Comparison of ENCODE assay signal across 1 cellular context in genomic region chr15:44728576-44729393, GRCh38.
TF ChIP-seq lines count a peak whose summit lies in the region.

No MANE protein-coding gene starts in this region.

TF ChIP-seq in HepG2, 621 proteins besides CTCF, POLR2A, EP300 and RAD21 (continued from another document and continues in another):
- TF ChIP-seq THRA (CRISPR knock-in tag; IDR thresholded peaks at IDR 0.05; ENCODE audit: borderline replicate concordance) (peak; percentile 38; the same call in 1 of the 2 replicates), GMEB2 (CRISPR knock-in tag; IDR thresholded peaks at IDR 0.05; ENCODE audit: low read depth) (no peak), ZBTB20 (CRISPR knock-in tag; IDR thresholded peaks at IDR 0.05; ENCODE audit: borderline replicate concordance, low read depth) (no peak), FOXA3 (CRISPR knock-in tag; IDR thresholded peaks at IDR 0.05) (no peak), ZIK1 (CRISPR knock-in tag; IDR thresholded peaks at IDR 0.05; ENCODE audit: borderline replicate concordance, low read depth) (no peak), GATAD1 (CRISPR knock-in tag; IDR thresholded peaks at IDR 0.05) (no peak; the same call in none of the 2 replicates), ZSCAN21 (CRISPR knock-in tag; IDR thresholded peaks at IDR 0.05; ENCODE audit: borderline replicate concordance) (no peak), CREM (IDR thresholded peaks at IDR 0.05) (peak; percentile 87), CREM (CRISPR knock-in tag; IDR thresholded peaks at IDR 0.05) (peak; percentile 31; the same call in 1 of the 2 replicates), ZNF407 (CRISPR knock-in tag; IDR thresholded peaks at IDR 0.05; ENCODE audit: not compliant biosample characterization) (no peak), NFYB (CRISPR knock-in tag; IDR thresholded peaks at IDR 0.05) (peak; percentile 80), ZNF496 (CRISPR knock-in tag; IDR thresholded peaks at IDR 0.05; ENCODE audit: insufficient replicate concordance) (no peak), ZNF792 (CRISPR knock-in tag; IDR thresholded peaks at IDR 0.05) (peak; percentile 57; the same call in 1 of the 2 replicates), CENPT (CRISPR knock-in tag; IDR thresholded peaks at IDR 0.05; ENCODE audit: low read depth) (no peak), MED13 (CRISPR knock-in tag; IDR thresholded peaks at IDR 0.05) (no peak), ZNF703 (CRISPR knock-in tag; IDR thresholded peaks at IDR 0.05; ENCODE audit: borderline replicate concordance) (no peak), PATZ1 (CRISPR knock-in tag; IDR thresholded peaks at IDR 0.05) (peak; percentile 62; the same call in 1 of the 2 replicates), ZNF782 (CRISPR knock-in tag; IDR thresholded peaks at IDR 0.05; ENCODE audit: borderline replicate concordance) (no peak), U2AF1 (optimal IDR thresholded peaks at IDR 0.05; ENCODE audit: low read depth, low read length) (no peak), GPBP1L1 (CRISPR knock-in tag; IDR thresholded peaks at IDR 0.05) (no peak), SMARCC2 (IDR thresholded peaks at IDR 0.05) (no peak), MXD4 (CRISPR knock-in tag; IDR thresholded peaks at IDR 0.05) (peak; percentile 55; the same call in 1 of the 2 replicates), ZBTB8A (CRISPR knock-in tag; IDR thresholded peaks at IDR 0.05; ENCODE audit: borderline replicate concordance, low read depth) (no peak), SMAD3 (CRISPR knock-in tag; IDR thresholded peaks at IDR 0.05) (peak; percentile 51; the same call in 1 of the 2 replicates), ZSCAN20 (CRISPR knock-in tag; IDR thresholded peaks at IDR 0.05; ENCODE audit: borderline replicate concordance) (no peak), ZNF609 (CRISPR knock-in tag; IDR thresholded peaks at IDR 0.05; ENCODE audit: borderline replicate concordance) (no peak; the same call in 1 of the 2 replicates), ARNT (IDR thresholded peaks at IDR 0.05) (no peak), PRDM4 (CRISPR knock-in tag; IDR thresholded peaks at IDR 0.05; ENCODE audit: borderline replicate concordance) (no peak), KDM3A (CRISPR knock-in tag; IDR thresholded peaks at IDR 0.05; ENCODE audit: low read depth) (0 out of 2 replicates have a peak, but pooled peaks have one; percentile 23), ZNF691 (CRISPR knock-in tag; IDR thresholded peaks at IDR 0.05; ENCODE audit: borderline replicate concordance, low read depth) (0 out of 2 replicates have a peak, but pooled peaks have one; percentile 45), HNRNPL (IDR thresholded peaks at IDR 0.05; ENCODE audit: low read depth, low read length) (no peak), ZNF121 (CRISPR knock-in tag; IDR thresholded peaks at IDR 0.05) (no peak; the same call in 1 of the 2 replicates), CREBL2 (CRISPR knock-in tag; IDR thresholded peaks at IDR 0.05; ENCODE audit: borderline replicate concordance) (no peak)
